In genomic region chr5:32020271-32020670, GRCh38 we compare ENCODE assay signal across 8 cellular contexts.
A peak's percentile ranks its signal among the peaks of the same experiment; 100 is the strongest.
DNase-seq lines count a peak whose midpoint lies in the region; ATAC-seq, FAIRE-seq and TF ChIP-seq lines count a peak whose summit lies in the region.

No MANE protein-coding gene starts in this region.

- peak overlapping the region; percentile 15 to 74 for H3K4me3 Mint-ChIP-seq in effector memory CD8-positive, alpha-beta T cell

- no peak for TF ChIP-seq CTCF in dorsolateral prefrontal cortex (IDR thresholded peaks at IDR 0.05 in 54 of 56, conservative IDR thresholded peaks at IDR 0.05 in 2 of 56; ENCODE audit: low read depth in 1 of 56, partially characterized antibody in 56 of 56)

- FAIRE-seq in GM12892 (lab: Jason Lieb, UNC) = peak; percentile 67

- no peak overlapping the region for H3K4me3 ChIP-seq in dorsolateral prefrontal cortex

- ATAC-seq in GM21381 (IDR thresholded peaks at IDR 0.05; ENCODE audit: unreplicated experiment) (peak; percentile 77), HG03469 (IDR thresholded peaks at IDR 0.05; ENCODE audit: unreplicated experiment) (peak; percentile 88)
- no peak for ATAC-seq in effector memory CD8-positive, alpha-beta T cell (replicated peaks)

- intact Hi-C loops in dorsolateral prefrontal cortex (cut with DNase I) = loop anchor here in 1 of 2 donors (10.0 kb wide), 1 partner anchor 105 kb away; no protein-coding TSS in a partner anchor

- no peaks in the 10 kb centered on the region for H3K4me1 Mint-ChIP-seq in effector memory CD8-positive, alpha-beta T cell (ENCODE audit: low read depth in 2 of 2)

- no peaks in the 10 kb centered on the region for H3K9me3 Mint-ChIP-seq in effector memory CD8-positive, alpha-beta T cell

- no peaks in the 10 kb centered on the region for H3K27me3 ChIP-seq in dorsolateral prefrontal cortex

- peaks cover 9 to 23% of the 10 kb centered on the region in 2 donors for H3K27me3 Mint-ChIP-seq in effector memory CD8-positive, alpha-beta T cell

- DNase-seq in GM12892 (ENCODE audit: insufficient read length) = no peak
- peak in 1 of 3 experiments; percentile 1 for DNase-seq in effector memory CD8-positive, alpha-beta T cell
- DNase-seq in HT-29 (ENCODE audit: low spot score) = no peak
- DNase-seq in T1000 (lab: John Stamatoyannopoulos, UW) = no peak
- no peak for DNase-seq in dorsolateral prefrontal cortex
- DNase-seq in erythroblast (lab: John Stamatoyannopoulos, UW) = no peak

- TF ChIP-seq POLR2A in GM12892 (IDR thresholded peaks at IDR 0.05; ENCODE audit: low read depth, low read length) = no peak
- no peak for TF ChIP-seq POLR2A in erythroblast (IDR thresholded peaks at IDR 0.05; ENCODE audit: low read length)

- peak overlapping the region in 1 of 2 donors; percentile 86 for H3K27ac Mint-ChIP-seq in effector memory CD8-positive, alpha-beta T cell

- H3K27ac ChIP-seq in dorsolateral prefrontal cortex = peak overlapping the region in 8 of 59 donors; percentile 4 to 47 (median 18)

- H3K36me3 Mint-ChIP-seq in effector memory CD8-positive, alpha-beta T cell (ENCODE audit: insufficient read depth) = no peaks in the 10 kb centered on the region
